ENCODE assay signal across 8 cellular contexts in genomic region chr17:50151937-50152547, GRCh38. TPM values are rescaled to one million over a fixed set of nuclear protein-coding genes. Genes with fewer than 3 reads are reported as not detected.
DNase-seq lines count a peak whose midpoint lies in the region; ATAC-seq and TF ChIP-seq lines count a peak whose summit lies in the region.

No MANE protein-coding gene starts in this region.

- peaks cover 9% of the 10 kb centered on the region for H4K20me1 ChIP-seq in OCI-LY7 (ENCODE audit: insufficient read depth, low read length)

- H3K79me2 ChIP-seq in OCI-LY7 (ENCODE audit: insufficient read depth, low read depth, low read length) = peaks cover 37% of the 10 kb centered on the region

- H2AFZ ChIP-seq in OCI-LY7 (ENCODE audit: low read length) (peak overlapping the region; percentile 51; the same call in 1 of the 2 replicates), neuron (ENCODE audit: low read depth, low read length) (peak overlapping the region; percentile 79)

- peak overlapping the region; percentile 87 for H3K27ac ChIP-seq in OCI-LY7 (ENCODE audit: low read depth, low read length, poor library complexity, severe bottlenecking)

- POLR2A ChIA-PET in OCI-LY7 (lab: Charles Lee) = interaction anchor here (0.6 to 2.5 kb wide), 4 partner anchors 9 to 793 kb away, joined by 3 to 20 read pairs (median 3); partner anchors contain the start of gene SLC35B1

- ATAC-seq in activated CD4-positive, CD25-positive, alpha-beta regulatory T cell treated with anti-CD3 and anti-CD28 coated beads, Interleukin-2, amount 50 U/mL, for 24 hours = peak; percentile 18 to 23
- ATAC-seq in GM19351 (IDR thresholded peaks at IDR 0.05; ENCODE audit: unreplicated experiment) = no peak

- H3K9me2 ChIP-seq in OCI-LY7 (ENCODE audit: insufficient read depth, low read length) = no peaks in the 10 kb centered on the region

- H3K4me3 Mint-ChIP-seq in activated naive CD8-positive, alpha-beta T cell treated with anti-CD3 and anti-CD28 coated beads for 36 hours = peak overlapping the region; percentile 87

- BruUV-seq in OCI-LY7 (replicated peaks; lab: Mats Ljungman, UMichigan) = no TSS peak

- H3K4me3 ChIP-seq in Jurkat, Clone E6-1 (ENCODE audit: low read length) = peak overlapping the region; percentile 85
- H3K4me3 ChIP-seq in OCI-LY7 (ENCODE audit: low read depth, low read length, poor library complexity, severe bottlenecking) = peak overlapping the region; percentile 89
- H3K4me3 ChIP-seq in neuron (ENCODE audit: low read length) = peak overlapping the region; percentile 69

- no peak for DNase-seq in activated CD4-positive, CD25-positive, alpha-beta regulatory T cell treated with anti-CD3 and anti-CD28 coated beads, Interleukin-2, amount 50 U/mL, for 72 hours
- DNase-seq in Jurkat, Clone E6-1 (ENCODE audit: low read depth, low spot score) = peak; percentile 74
- DNase-seq in OCI-LY7 (ENCODE audit: low spot score) = peak; percentile 86
- peak; percentile 58 for DNase-seq in activated naive CD8-positive, alpha-beta T cell treated with anti-CD3 and anti-CD28 coated beads for 36 hours
- DNase-seq in globus pallidus (ENCODE audit: low spot score) = peak; percentile 95

- CTCF ChIA-PET in OCI-LY7 (lab: Charles Lee; ENCODE audit: unreplicated experiment) = interaction anchor here (0.6 to 1.6 kb wide), 5 partner anchors 9 to 58 kb away, joined by 3 to 5 read pairs (median 4); no protein-coding TSS in a partner anchor

- peaks cover 10% of the 10 kb centered on the region for H3K36me3 Mint-ChIP-seq in activated naive CD8-positive, alpha-beta T cell treated with anti-CD3 and anti-CD28 coated beads for 36 hours

- peak overlapping the region; percentile 95 for H3K27ac Mint-ChIP-seq in activated naive CD8-positive, alpha-beta T cell treated with anti-CD3 and anti-CD28 coated beads for 36 hours

- no peaks in the 10 kb centered on the region for H3K9me3 ChIP-seq in OCI-LY7 (ENCODE audit: low read length)
- no peaks in the 10 kb centered on the region for H3K9me3 ChIP-seq in neuron (ENCODE audit: low read length)

- no peak for TF ChIP-seq CTCF in OCI-LY7 (conservative IDR thresholded peaks at IDR 0.05; ENCODE audit: low read length)

- no peaks in the 10 kb centered on the region for H3K9me3 Mint-ChIP-seq in activated naive CD8-positive, alpha-beta T cell treated with anti-CD3 and anti-CD28 coated beads for 36 hours

- no peaks in the 10 kb centered on the region for H3K27me3 Mint-ChIP-seq in activated naive CD8-positive, alpha-beta T cell treated with anti-CD3 and anti-CD28 coated beads for 36 hours

- H3K4me2 ChIP-seq in OCI-LY7 (ENCODE audit: low read length) = peak overlapping the region; percentile 98

- H3K36me3 ChIP-seq in OCI-LY7 (ENCODE audit: insufficient read depth, low read length) (peaks cover 19% of the 10 kb centered on the region), neuron (ENCODE audit: insufficient read depth, low read length) (no peaks in the 10 kb centered on the region)

- H3K4me1 ChIP-seq in OCI-LY7 (ENCODE audit: insufficient read depth, low read length, poor library complexity, severe bottlenecking) = peaks cover 36% of the 10 kb centered on the region
- H3K4me1 ChIP-seq in neuron (ENCODE audit: insufficient read depth, low read length) = peaks cover 32% of the 10 kb centered on the region

- intact Hi-C loops in OCI-LY7 (cut with micrococcal nuclease; ENCODE audit: unreplicated experiment) = loop anchor here (1.0 to 10.0 kb wide), 3 partner anchors 9 to 477 kb away; partner anchors contain the start of genes PDK2 and SPOP

- peaks cover 35% of the 10 kb centered on the region for H3K4me1 Mint-ChIP-seq in activated naive CD8-positive, alpha-beta T cell treated with anti-CD3 and anti-CD28 coated beads for 36 hours

- no peaks in the 10 kb centered on the region for H3K27me3 ChIP-seq in neuron (ENCODE audit: insufficient read depth, low read length)

RNA-seq across cellular contexts. Expression of gene PPP1R9B, which starts 1.6 kb away (rescaled TPM):
- 28.6 TPM for polyA plus RNA-seq in Jurkat, Clone E6-1 (2012; ENCODE audit: insufficient read depth, insufficient read length)
- total RNA-seq in OCI-LY7 (2014; rRNA removed; shearing (Covaris generic)) = 45.3 and 73.2 TPM in 2 replicates
- 73.9 and 87.0 TPM in 2 replicates for total RNA-seq in OCI-LY7 (2022)
- 10 to 100 TPM; 50.9 to 52.0 TPM for total RNA-seq in activated naive CD8-positive, alpha-beta T cell treated with anti-CD3 and anti-CD28 coated beads for 36 hours

RNA-seq across cellular contexts. Expression of gene SGCA, which starts 13.8 kb away (rescaled TPM):
- polyA plus RNA-seq in Jurkat, Clone E6-1 (2012; ENCODE audit: insufficient read depth, insufficient read length) = not detected
- 0.57 TPM in 1 of 2 replicates, not detected in the other for total RNA-seq in OCI-LY7 (2014; rRNA removed; shearing (Covaris generic))
- 1.1 TPM in 1 of 2 replicates, not detected in the other for total RNA-seq in OCI-LY7 (2022)
- total RNA-seq in activated naive CD8-positive, alpha-beta T cell treated with anti-CD3 and anti-CD28 coated beads for 36 hours = under 1 TPM in 1 of 2 experiments, not detected in 1; 0.38 TPM

RNA-seq across cellular contexts. Expression of gene SAMD14, which starts 22.1 kb away (rescaled TPM):
- polyA plus RNA-seq in Jurkat, Clone E6-1 (2012; ENCODE audit: insufficient read depth, insufficient read length) = 4.3 TPM
- total RNA-seq in OCI-LY7 (2014; rRNA removed; shearing (Covaris generic)) = not detected in 2 replicates
- total RNA-seq in OCI-LY7 (2022) = 0.13 and 0.59 TPM in 2 replicates
- under 1 TPM; 0.47 to 0.66 TPM for total RNA-seq in activated naive CD8-positive, alpha-beta T cell treated with anti-CD3 and anti-CD28 coated beads for 36 hours

RNA-seq across cellular contexts. Expression of gene COL1A1, which starts 49.4 kb away (rescaled TPM):
- polyA plus RNA-seq in Jurkat, Clone E6-1 (2012; ENCODE audit: insufficient read depth, insufficient read length) = 2.0 TPM
- total RNA-seq in OCI-LY7 (2014; rRNA removed; shearing (Covaris generic)) = not detected in 2 replicates
- total RNA-seq in OCI-LY7 (2022) = not detected in 2 replicates
- under 1 TPM; 0.72 to 0.78 TPM for total RNA-seq in activated naive CD8-positive, alpha-beta T cell treated with anti-CD3 and anti-CD28 coated beads for 36 hours

RNA-seq across cellular contexts. Expression of gene PDK2, which starts 56.9 kb away (rescaled TPM):
- polyA plus RNA-seq in Jurkat, Clone E6-1 (2012; ENCODE audit: insufficient read depth, insufficient read length) = 38.9 TPM
- 10.4 and 21.8 TPM in 2 replicates for total RNA-seq in OCI-LY7 (2014; rRNA removed; shearing (Covaris generic))
- 27.7 and 30.1 TPM in 2 replicates for total RNA-seq in OCI-LY7 (2022)
- total RNA-seq in activated naive CD8-positive, alpha-beta T cell treated with anti-CD3 and anti-CD28 coated beads for 36 hours = 10 to 100 TPM in 1 of 2 experiments, 1 to 10 TPM in 1; 9.4 to 12.9 TPM
